1 cellular context compared by ENCODE assay signal in the genomic region with DNA sequence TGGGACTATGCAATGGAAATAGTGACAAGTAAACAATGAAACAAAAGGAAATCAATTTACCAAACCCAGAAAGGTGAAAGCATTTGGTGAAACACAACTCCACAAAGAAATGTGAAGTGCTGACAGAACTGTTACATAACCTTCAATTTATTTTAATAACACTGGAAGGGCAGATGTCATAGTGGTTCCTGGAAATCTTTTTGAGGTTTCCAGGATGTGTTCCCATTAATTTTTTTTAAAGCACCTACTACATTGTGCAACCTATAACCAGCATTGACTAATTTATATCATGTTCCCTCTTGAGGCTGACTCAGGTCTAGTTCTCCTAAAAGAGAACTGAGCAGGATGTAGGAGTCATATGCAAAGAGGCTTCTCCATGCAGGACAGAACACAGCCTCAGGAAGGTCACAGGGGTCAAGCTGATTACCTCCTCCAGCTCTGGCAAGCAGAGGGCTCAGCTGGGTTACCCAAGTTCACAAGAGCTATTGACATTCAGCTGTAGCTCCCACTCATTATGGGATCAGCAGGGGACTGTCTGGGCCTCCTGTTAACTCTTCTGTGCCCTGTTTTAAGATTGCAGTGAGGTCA.
TF ChIP-seq lines count a peak whose summit lies in the region.

No MANE protein-coding gene starts in this region.

TF ChIP-seq in SK-N-SH, 30 proteins besides CTCF, POLR2A, EP300 and RAD21 (continued from another document):
- TF ChIP-seq ZBTB33 (IDR thresholded peaks at IDR 0.05; ENCODE audit: borderline replicate concordance, low read depth) (no peak), NRF1 (IDR thresholded peaks at IDR 0.05; ENCODE audit: low read depth, low read length) (no peak), MEF2A (IDR thresholded peaks at IDR 0.05; ENCODE audit: borderline replicate concordance, low read depth) (no peak)
- TF ChIP-seq, protein P1, sequence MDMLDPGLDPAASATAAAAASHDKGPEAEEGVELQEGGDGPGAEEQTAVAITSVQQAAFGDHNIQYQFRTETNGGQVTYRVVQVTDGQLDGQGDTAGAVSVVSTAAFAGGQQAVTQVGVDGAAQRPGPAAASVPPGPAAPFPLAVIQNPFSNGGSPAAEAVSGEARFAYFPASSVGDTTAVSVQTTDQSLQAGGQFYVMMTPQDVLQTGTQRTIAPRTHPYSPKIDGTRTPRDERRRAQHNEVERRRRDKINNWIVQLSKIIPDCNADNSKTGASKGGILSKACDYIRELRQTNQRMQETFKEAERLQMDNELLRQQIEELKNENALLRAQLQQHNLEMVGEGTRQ (IDR thresholded peaks at IDR 0.05; ENCODE audit: borderline replicate concordance, low read depth, low read length) = no peak
